Comparison of ENCODE assay signal across 19 cellular contexts in the genomic region with DNA sequence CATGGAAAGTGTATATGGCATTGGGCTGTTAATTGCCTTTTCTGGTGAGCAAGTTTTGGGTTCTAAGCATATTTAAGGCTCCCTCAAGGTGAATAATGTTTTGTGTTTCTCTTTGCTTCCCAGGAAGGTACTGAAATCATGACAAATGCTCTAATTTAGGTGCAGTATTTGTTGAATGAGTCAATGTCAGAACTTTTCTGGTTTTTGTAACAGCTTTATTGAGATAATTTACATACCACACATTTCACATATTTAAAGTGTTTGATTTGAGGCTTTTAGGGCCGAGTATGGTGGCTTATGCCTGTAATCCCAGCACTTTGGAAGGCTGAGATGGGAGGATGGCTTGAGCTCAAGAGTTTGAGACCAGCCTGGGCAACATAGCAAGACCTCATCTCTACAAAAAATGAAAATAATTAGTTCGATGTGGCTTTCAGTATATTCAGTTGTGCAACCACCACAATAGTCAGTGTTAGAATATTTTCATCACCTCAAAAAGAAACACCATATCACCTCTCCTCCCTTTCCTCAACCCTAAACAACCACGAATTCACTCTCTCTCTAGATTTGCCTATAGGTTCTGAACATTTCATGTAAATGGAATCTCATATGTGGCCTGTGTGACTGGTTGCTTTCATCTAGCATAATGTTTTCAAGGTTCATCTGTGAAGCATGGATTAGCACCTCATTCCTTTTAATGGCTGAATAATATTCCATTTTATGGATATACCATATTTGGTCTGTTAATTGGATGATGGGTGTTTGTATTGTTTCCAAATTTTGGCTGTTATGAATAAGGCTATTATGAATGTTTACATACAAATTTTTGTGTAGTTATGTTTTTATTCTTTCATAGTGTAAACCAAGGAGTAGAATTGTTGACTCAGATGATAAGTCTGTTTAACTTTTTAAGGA. TPM values are rescaled to one million over a fixed set of nuclear protein-coding genes. Genes with fewer than 3 reads are reported as not detected.
DNase-seq lines count a peak whose midpoint lies in the region; ATAC-seq and TF ChIP-seq lines count a peak whose summit lies in the region.
"Had no signal": no experiment of that assay in that cellular context is flagged by ENCODE, and none has a peak within 500 bp of the region (broad histone marks: within the 10 kb centered on the region; RNA-seq: fewer than 3 reads in every experiment).

No MANE protein-coding gene starts in this region.

- DNase-seq in activated T-cell treated with anti-CD3 and anti-CD28 coated beads, Interleukin-2, amount 50 U/mL, for 72 hours: no peak
- no peak for DNase-seq in activated T-cell treated with anti-CD3 and anti-CD28 coated beads, Interleukin-2, amount 50 U/mL, for 48 hours
- DNase-seq in fibroblast of villous mesenchyme (ENCODE audit: low read depth) (peak; percentile 42), NCI-H82 treated with DMSO at 0.1 percent for 48 hours (lab: John Stamatoyannopoulos, UW; ENCODE audit: unreplicated experiment) (no peak), left ventricle myocardium superior (no peak)
- DNase-seq: AML-193; Calu3; CD4-positive, CD25-positive, alpha-beta regulatory T cell; H9; MG63; NCI-H1092 treated with DMSO at 0.1 percent for 48 hours; NCI-H1694; NCI-H446 treated with DMSO at 0.1 percent for 48 hours; SHP77 treated with DMSO at 0.1 percent for 48 hours had no signal

- no peak overlapping the region for H3K4me3 Mint-ChIP-seq in activated T-cell treated with anti-CD3 and anti-CD28 coated beads, Interleukin-2, amount 50 U/mL, for 72 hours
- H3K4me3 Mint-ChIP-seq: H9 had no signal

- H3K4me3 ChIP-seq in fibroblast of villous mesenchyme (ENCODE audit: low read depth, low read length): no peak overlapping the region
- H3K4me3 ChIP-seq: A549, MG63 had no signal

- H3K27me3 Mint-ChIP-seq in activated T-cell treated with anti-CD3 and anti-CD28 coated beads, Interleukin-2, amount 50 U/mL, for 72 hours (ENCODE audit: low read depth): no peaks in the 10 kb centered on the region
- H3K27me3 Mint-ChIP-seq: CD4-positive, CD25-positive, alpha-beta regulatory T cell had no signal

- peaks cover 70% of the 10 kb centered on the region for H3K4me1 Mint-ChIP-seq in activated T-cell treated with anti-CD3 and anti-CD28 coated beads, Interleukin-2, amount 50 U/mL, for 72 hours (ENCODE audit: low read depth)

- H3K36me3 Mint-ChIP-seq in activated T-cell treated with anti-CD3 and anti-CD28 coated beads, Interleukin-2, amount 50 U/mL, for 72 hours (ENCODE audit: insufficient read depth in 2 of 2): no peaks in the 10 kb centered on the region

- H3K27ac Mint-ChIP-seq in activated T-cell treated with anti-CD3 and anti-CD28 coated beads, Interleukin-2, amount 50 U/mL, for 72 hours: no peak overlapping the region
- H3K27ac Mint-ChIP-seq: CD4-positive, CD25-positive, alpha-beta regulatory T cell; H9 had no signal

- intact Hi-C loops in left ventricle myocardium superior (cut with micrococcal nuclease): loop anchor here (10.0 kb wide), 1 partner anchor 56 kb away; no protein-coding TSS in a partner anchor

- TF ChIP-seq CTCF in fibroblast of villous mesenchyme (IDR thresholded peaks at IDR 0.05; ENCODE audit: insufficient read depth, low read depth, low read length): no peak

- peak; percentile 47 to 49 for ATAC-seq in activated T-cell treated with anti-CD3 and anti-CD28 coated beads, Interleukin-2, amount 50 U/mL, for 72 hours (replicated peaks in 1 of 2)
- peak; percentile 58 for ATAC-seq in GM18868 (IDR thresholded peaks at IDR 0.05; ENCODE audit: unreplicated experiment)
- ATAC-seq in HG03442 (IDR thresholded peaks at IDR 0.05; ENCODE audit: unreplicated experiment): peak; percentile 49
- ATAC-seq in left ventricle myocardium superior: no peak
- no peak for ATAC-seq in GM19395 (IDR thresholded peaks at IDR 0.05; ENCODE audit: unreplicated experiment)
- ATAC-seq: A549, HepG2 had no signal

- peaks cover 2% of the 10 kb centered on the region in 2 donors for H3K9me3 Mint-ChIP-seq in activated T-cell treated with anti-CD3 and anti-CD28 coated beads, Interleukin-2, amount 50 U/mL, for 72 hours

RNA-seq across cellular contexts. Expression of gene MGAT5, which starts 54.9 kb away (rescaled TPM):
- 10 to 100 TPM; 10.9 to 16.2 TPM for total RNA-seq in activated T-cell treated with anti-CD3 and anti-CD28 coated beads, Interleukin-2, amount 50 U/mL, for 72 hours
- total RNA-seq in fibroblast of villous mesenchyme: 64.7 and 109 TPM in 2 replicates
- 98.1 TPM for total RNA-seq in left ventricle myocardium superior

Comparison
In these comparisons a context has a peak if more than half of its experiments do, and no peak if none do; other contexts are left out.
1. ATAC-seq: peak in activated T-cell treated with anti-CD3 and anti-CD28 coated beads, Interleukin-2, amount 50 U/mL, for 72 hours (2 of 2), GM18868 (single experiment) and HG03442 (single experiment); none in left ventricle myocardium superior (single experiment) and GM19395 (single experiment).